In genomic region chr6:116387374-116387773, GRCh38 we compare ENCODE assay signal across 8 cellular contexts. TPM values are rescaled to one million over a fixed set of nuclear protein-coding genes. Genes with fewer than 3 reads are reported as not detected.
A peak's percentile ranks its signal among the peaks of the same experiment; 100 is the strongest.
DNase-seq lines count a peak whose midpoint lies in the region; ATAC-seq and TF ChIP-seq lines count a peak whose summit lies in the region.

No MANE protein-coding gene starts in this region.

- DNase-seq in choroid plexus epithelial cell (ENCODE audit: low read depth) (peak; percentile 77), uterus (peak; percentile 32 to 35), NCI-H446 treated with DMSO at 0.1 percent for 48 hours (lab: John Stamatoyannopoulos, UW) (no peak), WERI-Rb-1 (no peak)
- DNase-seq in stimulated activated CD4-positive, alpha-beta T cell treated with anti-CD3 and anti-CD28 coated beads, Interleukin-4, amount 100 ng/mL, for 24 hours, result no peak

- H4K20me1 ChIP-seq in BLaER1 treated with 17β-estradiol and CSF1 and Interleukin-3, amounts not matched to agents 10 nM and 100 nM, result peaks cover 0 to 1% (median 0%) of the 10 kb centered on the region in 11 experiments; a peak in 1 of 22 replicates

- no peaks in the 10 kb centered on the region for H3K9me3 ChIP-seq in BLaER1 treated with 17β-estradiol and CSF1 and Interleukin-3, amounts not matched to agents 10 nM and 100 nM (replicated peaks in 1 of 11)
- H3K9me3 ChIP-seq in uterus, result no peaks in the 10 kb centered on the region
- H3K9me3 ChIP-seq in WERI-Rb-1 (ENCODE audit: severe bottlenecking), result no peaks in the 10 kb centered on the region

- intact Hi-C loops in uterus (cut with DNase I; ENCODE audit: low total_unique reads), result no loop called here

- peak overlapping the region in 1 of 10 experiments; percentile 15; a peak in 1 of 20 replicates for H3K4me3 ChIP-seq in BLaER1 treated with 17β-estradiol and CSF1 and Interleukin-3, amounts not matched to agents 10 nM and 100 nM
- H3K4me3 ChIP-seq in choroid plexus epithelial cell (ENCODE audit: low read depth, low read length) (no peak overlapping the region), uterus (no peak overlapping the region), WERI-Rb-1 (ENCODE audit: low read depth, low read length) (no peak overlapping the region)

- peak overlapping the region in 3 of 11 experiments; percentile 39 to 59 (median 53); a peak in 6 of 22 replicates for H3K9ac ChIP-seq in BLaER1 treated with 17β-estradiol and CSF1 and Interleukin-3, amounts not matched to agents 10 nM and 100 nM

- peak overlapping the region in 6 of 11 experiments; percentile 34 to 93 (median 86); a peak in 10 of 22 replicates for H3K27ac ChIP-seq in BLaER1 treated with 17β-estradiol and CSF1 and Interleukin-3, amounts not matched to agents 10 nM and 100 nM
- H3K27ac ChIP-seq in uterus (peak overlapping the region; percentile 1 to 72), WERI-Rb-1 (no peak overlapping the region)

- ATAC-seq in GM19468 (IDR thresholded peaks at IDR 0.05; ENCODE audit: extremely low read depth, unreplicated experiment), result peak; percentile 70
- peak; percentile 67 for ATAC-seq in HG03442 (IDR thresholded peaks at IDR 0.05; ENCODE audit: unreplicated experiment)

- H3K27me3 ChIP-seq in BLaER1 treated with 17β-estradiol and CSF1 and Interleukin-3, amounts not matched to agents 10 nM and 100 nM, result no peaks in the 10 kb centered on the region
- no peaks in the 10 kb centered on the region for H3K27me3 ChIP-seq in uterus
- no peaks in the 10 kb centered on the region for H3K27me3 ChIP-seq in WERI-Rb-1 (ENCODE audit: insufficient read depth, low read depth, severe bottlenecking)

- peaks cover 37 to 99% (median 63%) of the 10 kb centered on the region in 10 experiments for H3K4me1 ChIP-seq in BLaER1 treated with 17β-estradiol and CSF1 and Interleukin-3, amounts not matched to agents 10 nM and 100 nM
- peaks cover 0 to 19% of the 10 kb centered on the region in 2 donors for H3K4me1 ChIP-seq in uterus

- no peak for TF ChIP-seq CTCF in choroid plexus epithelial cell (conservative IDR thresholded peaks at IDR 0.05; ENCODE audit: low read depth, low read length)
- no peak for TF ChIP-seq CTCF in uterus (IDR thresholded peaks at IDR 0.05)
- TF ChIP-seq CTCF in WERI-Rb-1 (IDR thresholded peaks at IDR 0.05; ENCODE audit: low read depth, low read length), result no peak

- H3K36me3 ChIP-seq in BLaER1 treated with 17β-estradiol and CSF1 and Interleukin-3, amounts not matched to agents 10 nM and 100 nM, result peaks cover 0 to 10% (median 0%) of the 10 kb centered on the region in 11 experiments; a peak in 1 of 22 replicates
- no peaks in the 10 kb centered on the region for H3K36me3 ChIP-seq in uterus
- no peaks in the 10 kb centered on the region for H3K36me3 ChIP-seq in WERI-Rb-1

- H3K4me2 ChIP-seq in BLaER1 treated with 17β-estradiol and CSF1 and Interleukin-3, amounts not matched to agents 10 nM and 100 nM, result peak overlapping the region in 9 of 11 experiments; percentile 6 to 87 (median 74); a peak in 15 of 22 replicates

- TF ChIP-seq POLR2A in uterus (IDR thresholded peaks at IDR 0.05), result no peak

RNA-seq across cellular contexts. Expression of gene DSE, which starts 16.6 kb away (rescaled TPM):
- 10 to 100 TPM; 21.3 to 84.0 (median 42.3) TPM for total RNA-seq in uterus

Comparison
In these comparisons a context has a peak if more than half of its experiments do, and no peak if none do; other contexts are left out.
1. DNase-seq: peak in choroid plexus epithelial cell (single experiment) and uterus (2 of 2); none in stimulated activated CD4-positive, alpha-beta T cell treated with anti-CD3 and anti-CD28 coated beads, Interleukin-4, amount 100 ng/mL, for 24 hours (single experiment), NCI-H446 treated with DMSO at 0.1 percent for 48 hours (single experiment) and WERI-Rb-1 (single experiment).